16 cellular contexts compared by ENCODE assay signal in genomic region chr4:53494851-53495250, GRCh38.
DNase-seq lines count a peak whose midpoint lies in the region; ATAC-seq and TF ChIP-seq lines count a peak whose summit lies in the region.
"Had no signal": no experiment of that assay in that cellular context is flagged by ENCODE, and none has a peak within 500 bp of the region (broad histone marks: within the 10 kb centered on the region; RNA-seq: fewer than 3 reads in every experiment).

No MANE protein-coding gene starts in this region.

- DNase-seq in AG10803 (ENCODE audit: low read depth) (peak; percentile 55), NB4 (ENCODE audit: low read depth) (peak; percentile 22), fibroblast of gingiva (ENCODE audit: low read depth) (peak; percentile 19), vagina (ENCODE audit: extremely low spot score in 2 of 2) (no peak), natural killer cell (no peak), adrenal gland (no peak)
- no peak for DNase-seq in effector CD8-positive, alpha-beta T cell (lab: John Stamatoyannopoulos, UW)
- DNase-seq: ACHN; Calu3; CD8-positive, alpha-beta T cell; DMS53; GDM1; GM23248 had no signal

- H3K4me1 ChIP-seq in vagina (peaks cover 31% of the 10 kb centered on the region), adrenal gland (replicated peaks in 1 of 2) (peaks cover 9 to 46% of the 10 kb centered on the region in 2 donors)

- no peak overlapping the region for H3K4me3 Mint-ChIP-seq in natural killer cell
- H3K4me3 Mint-ChIP-seq: B cell; CD8-positive, alpha-beta T cell had no signal

- intact Hi-C loops in vagina (cut with DNase I) (no loop called here), natural killer cell (cut with micrococcal nuclease) (no loop called here), adrenal gland (cut with DNase I) (loop anchor here in 1 of 2 donors (10.0 kb wide), 1 partner anchor 100 kb away; the partner anchor contains the start of gene LNX1)

- H3K9me3 Mint-ChIP-seq in natural killer cell: no peaks in the 10 kb centered on the region
- H3K9me3 Mint-ChIP-seq: CD8-positive, alpha-beta T cell had no signal

- no peak overlapping the region for H3K27ac Mint-ChIP-seq in natural killer cell
- H3K27ac Mint-ChIP-seq: B cell; CD8-positive, alpha-beta T cell had no signal

- no peak for TF ChIP-seq CTCF in AG10803 (conservative IDR thresholded peaks at IDR 0.05; ENCODE audit: low read length)
- no peak for TF ChIP-seq CTCF in NB4 (IDR thresholded peaks at IDR 0.05; ENCODE audit: low read depth, low read length)
- TF ChIP-seq CTCF in vagina (IDR thresholded peaks at IDR 0.05): no peak
- no peak for TF ChIP-seq CTCF in natural killer cell (IDR thresholded peaks at IDR 0.05)
- TF ChIP-seq CTCF in adrenal gland (IDR thresholded peaks at IDR 0.05): no peak

- H3K4me1 Mint-ChIP-seq in natural killer cell: no peaks in the 10 kb centered on the region
- H3K4me1 Mint-ChIP-seq: B cell had no signal

- H3K9me3 ChIP-seq in vagina (no peaks in the 10 kb centered on the region), adrenal gland (replicated peaks in 1 of 3) (no peaks in the 10 kb centered on the region)
- H3K9me3 ChIP-seq: BLaER1 treated with 17β-estradiol and CSF1 and Interleukin-3, amounts not matched to agents 10 nM and 100 nM; HAP-1 had no signal

- H3K36me3 ChIP-seq in vagina (no peaks in the 10 kb centered on the region), adrenal gland (replicated peaks in 1 of 2) (no peaks in the 10 kb centered on the region)
- H3K36me3 ChIP-seq: BLaER1 treated with 17β-estradiol and CSF1 and Interleukin-3, amounts not matched to agents 10 nM and 100 nM; HAP-1 had no signal

- 93 to 96% (median 95%) methylated on average over 6 of the region's 6 CpGs for WGBS in adrenal gland, 4 donors

- H3K36me3 Mint-ChIP-seq in natural killer cell: no peaks in the 10 kb centered on the region
- H3K36me3 Mint-ChIP-seq: CD8-positive, alpha-beta T cell had no signal

- H3K27ac ChIP-seq in vagina: peak overlapping the region; percentile 71
- no peak overlapping the region for H3K27ac ChIP-seq in adrenal gland
- H3K27ac ChIP-seq: BLaER1 treated with 17β-estradiol and CSF1 and Interleukin-3, amounts not matched to agents 10 nM and 100 nM; GM23248 had no signal

- no peak for ATAC-seq in natural killer cell
- ATAC-seq: CD8-positive, alpha-beta T cell had no signal

- H3K27me3 ChIP-seq in vagina: no peaks in the 10 kb centered on the region
- no peaks in the 10 kb centered on the region for H3K27me3 ChIP-seq in adrenal gland
- H3K27me3 ChIP-seq: BLaER1 treated with 17β-estradiol and CSF1 and Interleukin-3, amounts not matched to agents 10 nM and 100 nM had no signal

- peaks cover 4 to 10% of the 10 kb centered on the region in 2 donors for H3K27me3 Mint-ChIP-seq in natural killer cell (ENCODE audit: low read depth in 2 of 2)

- H3K4me3 ChIP-seq in AG10803 (ENCODE audit: low read length) (no peak overlapping the region), NB4 (ENCODE audit: low read depth, low read length) (no peak overlapping the region), vagina (no peak overlapping the region), adrenal gland (no peak overlapping the region)
- H3K4me3 ChIP-seq: BLaER1 treated with 17β-estradiol and CSF1 and Interleukin-3, amounts not matched to agents 10 nM and 100 nM; GM23248; HAP-1 had no signal

- TF ChIP-seq POLR2A in NB4 (IDR thresholded peaks at IDR 0.05; ENCODE audit: extremely low read depth, insufficient read length): no peak
- no peak for TF ChIP-seq POLR2A in vagina (IDR thresholded peaks at IDR 0.05)
- TF ChIP-seq POLR2A in adrenal gland (IDR thresholded peaks at IDR 0.05): no peak

Comparison
In these comparisons a context has a peak if more than half of its experiments do, and no peak if none do; other contexts are left out.
1. DNase-seq: peak in AG10803 (single experiment), NB4 (single experiment) and fibroblast of gingiva (single experiment); none in vagina (0 of 2), natural killer cell (single experiment), effector CD8-positive, alpha-beta T cell (single experiment) and adrenal gland (0 of 7).